In genomic region chr12:57764662-57765002, GRCh38 we compare ENCODE assay signal across 1 cellular context.
TF ChIP-seq lines count a peak whose summit lies in the region.

No MANE protein-coding gene starts in this region.

TF ChIP-seq in SK-N-SH treated with all-trans-retinoic acid at 6 μM for 48 hours, 23 proteins besides CTCF, POLR2A, EP300 and RAD21 (continued from another document):
- no peak for TF ChIP-seq TSHZ2 (CRISPR knock-in tag; IDR thresholded peaks at IDR 0.05)
TF ChIP-seq in SK-N-SH treated with all-trans-retinoic acid at 6 μM for 48 hours: peak in this region for 0.
